In genomic region chr6:169224716-169225115, GRCh38 we compare ENCODE assay signal across 1 cellular context.
TF ChIP-seq lines count a peak whose summit lies in the region.

No MANE protein-coding gene starts in this region.

TF ChIP-seq in IMR-90, 13 proteins besides CTCF, POLR2A, EP300 and RAD21 (continued from another document):
- TF ChIP-seq ELK1 (IDR thresholded peaks at IDR 0.05; ENCODE audit: borderline replicate concordance, low read depth, low read length) (no peak), MXI1 (IDR thresholded peaks at IDR 0.05; ENCODE audit: borderline replicate concordance, low read depth, low read length) (no peak), RFX5 (IDR thresholded peaks at IDR 0.05; ENCODE audit: low read depth, low read length) (no peak), MAFK (IDR thresholded peaks at IDR 0.05; ENCODE audit: low read depth, low read length) (no peak), USF2 (IDR thresholded peaks at IDR 0.05; ENCODE audit: low read depth, low read length) (no peak), CEBPB (IDR thresholded peaks at IDR 0.05; ENCODE audit: low read depth, low read length) (no peak), BHLHE40 (IDR thresholded peaks at IDR 0.05; ENCODE audit: low read depth, low read length) (no peak), FOS (IDR thresholded peaks at IDR 0.05; ENCODE audit: low read depth, low read length) (no peak), NFE2L2 (IDR thresholded peaks at IDR 0.05; ENCODE audit: low read depth, low read length) (no peak)
TF ChIP-seq in IMR-90: peak in this region for 0.
